ENCODE assay signal across 1 cellular context in genomic region chr1:55288245-55288644, GRCh38.
TF ChIP-seq lines count a peak whose summit lies in the region.

No MANE protein-coding gene starts in this region.

TF ChIP-seq in GM23338, 12 proteins besides CTCF, POLR2A, EP300 and RAD21 (continued from another document):
- TF ChIP-seq REST (IDR thresholded peaks at IDR 0.05; ENCODE audit: unreplicated experiment): no peak
- no peak for TF ChIP-seq ZNF462 (CRISPR knock-in tag; IDR thresholded peaks at IDR 0.05)
- no peak for TF ChIP-seq ZNF331 (CRISPR knock-in tag; IDR thresholded peaks at IDR 0.05; ENCODE audit: low read depth)
- no peak for TF ChIP-seq STAT1 (IDR thresholded peaks at IDR 0.05; ENCODE audit: unreplicated experiment)
- TF ChIP-seq EZH2 (IDR thresholded peaks at IDR 0.05; ENCODE audit: low read depth, unreplicated experiment): no peak
